ENCODE assay signal across 1 cellular context in genomic region chr3:143001034-143001368, GRCh38.
TF ChIP-seq lines count a peak whose summit lies in the region.

No MANE protein-coding gene starts in this region.

TF ChIP-seq in IMR-90, 13 proteins besides CTCF, POLR2A, EP300 and RAD21:
- TF ChIP-seq ELK1 (IDR thresholded peaks at IDR 0.05; ENCODE audit: borderline replicate concordance, low read depth, low read length) (no peak), BHLHE40 (IDR thresholded peaks at IDR 0.05; ENCODE audit: low read depth, low read length) (no peak), FOS (IDR thresholded peaks at IDR 0.05; ENCODE audit: low read depth, low read length) (no peak), MAZ (IDR thresholded peaks at IDR 0.05; ENCODE audit: borderline replicate concordance, low read depth, low read length) (no peak), RCOR1 (IDR thresholded peaks at IDR 0.05; ENCODE audit: insufficient replicate concordance, low read length) (no peak), NFE2L2 (IDR thresholded peaks at IDR 0.05; ENCODE audit: low read depth, low read length) (no peak), MAFK (IDR thresholded peaks at IDR 0.05; ENCODE audit: low read depth, low read length) (no peak), RFX5 (IDR thresholded peaks at IDR 0.05; ENCODE audit: low read depth, low read length) (no peak), MXI1 (IDR thresholded peaks at IDR 0.05; ENCODE audit: borderline replicate concordance, low read depth, low read length) (no peak), CHD1 (IDR thresholded peaks at IDR 0.05; ENCODE audit: low read depth, low read length) (no peak), USF2 (IDR thresholded peaks at IDR 0.05; ENCODE audit: low read depth, low read length) (no peak), CEBPB (IDR thresholded peaks at IDR 0.05; ENCODE audit: low read depth, low read length) (no peak)
